In genomic region chr14:21165670-21166069, GRCh38 we compare ENCODE assay signal across 2 cellular contexts. TPM values are rescaled to one million over a fixed set of nuclear protein-coding genes. Genes with fewer than 3 reads are reported as not detected.
"Had no signal": no experiment of that assay in that cellular context is flagged by ENCODE, and none has a peak within 500 bp of the region (broad histone marks: within the 10 kb centered on the region; RNA-seq: fewer than 3 reads in every experiment).

No MANE protein-coding gene starts in this region.

RNA-seq across cellular contexts. Expression of gene OR5AU1, which starts 9.8 kb away (rescaled TPM):
- total RNA-seq: HT-29, SJCRH30 had no signal
